13 cellular contexts compared by ENCODE assay signal in the genomic region with DNA sequence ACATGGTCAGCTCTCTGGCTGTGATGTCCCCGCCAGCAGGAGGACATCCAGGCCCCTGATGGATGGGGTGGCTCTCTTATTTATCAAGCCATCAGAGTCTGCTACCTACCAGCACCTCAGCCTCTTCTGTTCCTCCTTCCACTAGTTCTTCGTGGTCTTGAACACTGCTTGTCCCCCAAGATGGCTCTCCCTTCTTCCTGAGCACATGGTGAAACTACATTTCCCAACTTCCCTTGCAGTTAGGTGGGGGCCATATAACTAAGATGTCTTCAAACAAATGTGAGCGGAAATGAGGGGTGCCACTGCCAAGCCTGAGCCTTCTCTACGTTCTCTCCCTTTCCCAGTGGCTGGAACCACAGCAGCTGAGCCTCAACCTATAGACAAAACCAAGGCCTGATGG. TPM values are rescaled to one million over a fixed set of nuclear protein-coding genes. Genes with fewer than 3 reads are reported as not detected.
DNase-seq lines count a peak whose midpoint lies in the region; ATAC-seq and TF ChIP-seq lines count a peak whose summit lies in the region.
"Had no signal": no experiment of that assay in that cellular context is flagged by ENCODE, and none has a peak within 500 bp of the region (broad histone marks: within the 10 kb centered on the region; RNA-seq: fewer than 3 reads in every experiment).

No MANE protein-coding gene starts in this region.

- H3K27ac ChIP-seq in OCI-LY7 (ENCODE audit: low read depth, low read length, poor library complexity, severe bottlenecking) (no peak overlapping the region), endodermal cell (ENCODE audit: low read depth, low read length) (no peak overlapping the region)
- H3K27ac ChIP-seq: 22Rv1 had no signal

- peaks cover 63% of the 10 kb centered on the region for H3K27me3 Mint-ChIP-seq in activated CD8-positive, alpha-beta memory T cell treated with anti-CD3 and anti-CD28 coated beads, Interleukin-2, amount 10 ng/mL, durations not matched to agents 7 days and 5 days
- H3K27me3 Mint-ChIP-seq in endodermal cell (ENCODE audit: insufficient read depth), result peaks cover 90% of the 10 kb centered on the region

- H3K9me3 Mint-ChIP-seq in activated CD8-positive, alpha-beta memory T cell treated with anti-CD3 and anti-CD28 coated beads, Interleukin-2, amount 10 ng/mL, durations not matched to agents 7 days and 5 days (ENCODE audit: low read depth), result no peaks in the 10 kb centered on the region
- H3K9me3 Mint-ChIP-seq in endodermal cell, result no peaks in the 10 kb centered on the region
- H3K9me3 Mint-ChIP-seq: CD4-positive, CD25-positive, alpha-beta regulatory T cell had no signal

- no peaks in the 10 kb centered on the region for H3K9me2 ChIP-seq in OCI-LY7 (ENCODE audit: insufficient read depth, low read length)

- H2AFZ ChIP-seq in OCI-LY7 (ENCODE audit: low read length), result 0 out of 2 replicates have a peak overlapping the region, but pooled peaks have one; percentile 32

- no peaks in the 10 kb centered on the region for H3K4me1 Mint-ChIP-seq in activated CD8-positive, alpha-beta memory T cell treated with anti-CD3 and anti-CD28 coated beads, Interleukin-2, amount 10 ng/mL, durations not matched to agents 7 days and 5 days
- H3K4me1 Mint-ChIP-seq in endodermal cell, result peaks cover 4% of the 10 kb centered on the region

- H3K9ac ChIP-seq in endodermal cell (ENCODE audit: extremely low read depth, low read length, poor library complexity, severe bottlenecking), result no peak overlapping the region

- peak; percentile 3 for DNase-seq in activated CD8-positive, alpha-beta memory T cell treated with anti-CD3 and anti-CD28 coated beads for 24 hours
- DNase-seq in activated CD8-positive, alpha-beta memory T cell treated with anti-CD3 and anti-CD28 coated beads, Interleukin-2, amount 10 ng/mL, durations not matched to agents 7 days and 5 days, result no peak
- DNase-seq in OCI-LY7 (ENCODE audit: low spot score) (no peak), endodermal cell (peak; percentile 38), DMS153 treated with DMSO at 0.1 percent for 48 hours (lab: John Stamatoyannopoulos, UW; ENCODE audit: unreplicated experiment) (no peak), Kasumi-1 (lab: John Stamatoyannopoulos, UW) (no peak), head of caudate nucleus (no peak)
- DNase-seq: CD4-positive, CD25-positive, alpha-beta regulatory T cell; KBM-7 had no signal

- BruUV-seq in OCI-LY7 (replicated peaks; lab: Mats Ljungman, UMichigan), result no TSS peak

- peaks cover 72% of the 10 kb centered on the region for H3K27me3 ChIP-seq in endodermal cell (ENCODE audit: control insufficient read depth, insufficient read depth, low read length, poor library complexity, severe bottlenecking)

- no peaks in the 10 kb centered on the region for H3K79me2 ChIP-seq in OCI-LY7 (ENCODE audit: insufficient read depth, low read depth, low read length)

- no peaks in the 10 kb centered on the region for H3K36me3 Mint-ChIP-seq in activated CD8-positive, alpha-beta memory T cell treated with anti-CD3 and anti-CD28 coated beads, Interleukin-2, amount 10 ng/mL, durations not matched to agents 7 days and 5 days
- no peaks in the 10 kb centered on the region for H3K36me3 Mint-ChIP-seq in endodermal cell (ENCODE audit: low read depth)
- H3K36me3 Mint-ChIP-seq: CD4-positive, CD25-positive, alpha-beta regulatory T cell had no signal

- CTCF ChIA-PET in activated CD8-positive, alpha-beta memory T cell treated with anti-CD3 and anti-CD28 coated beads, Interleukin-2, amount 10 ng/mL, durations not matched to agents 7 days and 5 days (lab: Charles Lee), result interaction anchor here (3.3 kb wide), 1 partner anchor 9 kb away, joined by 17 read pairs; no protein-coding TSS in a partner anchor
- CTCF ChIA-PET in OCI-LY7 (lab: Charles Lee; ENCODE audit: unreplicated experiment), result no interaction called here

- H3K4me3 Mint-ChIP-seq in activated CD8-positive, alpha-beta memory T cell treated with anti-CD3 and anti-CD28 coated beads, Interleukin-2, amount 10 ng/mL, durations not matched to agents 7 days and 5 days, result no peak overlapping the region
- no peak overlapping the region for H3K4me3 Mint-ChIP-seq in endodermal cell
- H3K4me3 Mint-ChIP-seq: CD4-positive, CD25-positive, alpha-beta regulatory T cell had no signal

- no peaks in the 10 kb centered on the region for H4K20me1 ChIP-seq in OCI-LY7 (ENCODE audit: insufficient read depth, low read length)

- ATAC-seq in activated CD8-positive, alpha-beta memory T cell treated with anti-CD3 and anti-CD28 coated beads, Interleukin-2, amount 10 ng/mL, durations not matched to agents 7 days and 5 days, result no peak

- intact Hi-C loops in OCI-LY7 (cut with micrococcal nuclease; ENCODE audit: unreplicated experiment) (no loop called here), head of caudate nucleus (cut with DNase I) (no loop called here)

- H3K9me3 ChIP-seq in OCI-LY7 (ENCODE audit: low read length) (no peaks in the 10 kb centered on the region), endodermal cell (ENCODE audit: control insufficient read depth, low read length) (no peaks in the 10 kb centered on the region)

- no peak for TF ChIP-seq CTCF in OCI-LY7 (conservative IDR thresholded peaks at IDR 0.05; ENCODE audit: low read length)
- no peak for TF ChIP-seq CTCF in endodermal cell (conservative IDR thresholded peaks at IDR 0.05)

- H3K4me3 ChIP-seq in OCI-LY7 (ENCODE audit: low read depth, low read length, poor library complexity, severe bottlenecking) (no peak overlapping the region), endodermal cell (ENCODE audit: low read length) (no peak overlapping the region)

- H3K36me3 ChIP-seq in OCI-LY7 (ENCODE audit: insufficient read depth, low read length), result no peaks in the 10 kb centered on the region
- no peaks in the 10 kb centered on the region for H3K36me3 ChIP-seq in endodermal cell (ENCODE audit: control insufficient read depth, insufficient read depth, low read length)

- 96 to 100% methylated on average over 3 to 4 of the region's 4 CpGs for WGBS in endodermal cell (ENCODE audit: insufficient coverage in 1 of 2, insufficient read length in 1 of 2), 2 experiments

- no peak overlapping the region for H3K4me2 ChIP-seq in OCI-LY7 (ENCODE audit: low read length)

- H3K4me1 ChIP-seq in OCI-LY7 (ENCODE audit: insufficient read depth, low read length, poor library complexity, severe bottlenecking) (no peaks in the 10 kb centered on the region), endodermal cell (ENCODE audit: control insufficient read depth, insufficient read depth, low read length) (peaks cover 8% of the 10 kb centered on the region)

- POLR2A ChIA-PET in OCI-LY7 (lab: Charles Lee), result no interaction called here

- no peak overlapping the region for H3K27ac Mint-ChIP-seq in activated CD8-positive, alpha-beta memory T cell treated with anti-CD3 and anti-CD28 coated beads, Interleukin-2, amount 10 ng/mL, durations not matched to agents 7 days and 5 days
- no peak overlapping the region for H3K27ac Mint-ChIP-seq in endodermal cell
- H3K27ac Mint-ChIP-seq: CD4-positive, CD25-positive, alpha-beta regulatory T cell had no signal

RNA-seq across cellular contexts. Expression of a gene that starts 29.8 kb away (rescaled TPM):
- not detected for total RNA-seq in activated CD8-positive, alpha-beta memory T cell treated with anti-CD3 and anti-CD28 coated beads, Interleukin-2, amount 10 ng/mL, durations not matched to agents 7 days and 5 days
- total RNA-seq in OCI-LY7 (2014; rRNA removed; shearing (Covaris generic)), result not detected in 2 replicates
- total RNA-seq in OCI-LY7 (2022) (not detected in 2 replicates), endodermal cell (under 1 TPM in 1 of 2 donors, not detected in 1; 0.33 TPM)
- polyA plus RNA-seq in endodermal cell (2013, experiment 1 of 2), result not detected
- polyA plus RNA-seq in endodermal cell (2013, experiment 2 of 2), result not detected
- total RNA-seq: A673; CD4-positive, CD25-positive, alpha-beta regulatory T cell; Daoy had no signal
- polyA plus RNA-seq: BJ; CD4-positive, CD25-positive, alpha-beta regulatory T cell had no signal

Comparison
In these comparisons a context has a peak if more than half of its experiments do, and no peak if none do; other contexts are left out.
1. DNase-seq: peak in activated CD8-positive, alpha-beta memory T cell treated with anti-CD3 and anti-CD28 coated beads for 24 hours (single experiment) and endodermal cell (single experiment); none in activated CD8-positive, alpha-beta memory T cell treated with anti-CD3 and anti-CD28 coated beads, Interleukin-2, amount 10 ng/mL, durations not matched to agents 7 days and 5 days (single experiment), OCI-LY7 (single experiment), DMS153 treated with DMSO at 0.1 percent for 48 hours (single experiment), Kasumi-1 (0 of 2) and head of caudate nucleus (0 of 42).